3 cellular contexts compared by ENCODE assay signal in genomic region chr17:68377771-68378201, GRCh38.
TF ChIP-seq lines count a peak whose summit lies in the region.

No MANE protein-coding gene starts in this region.

TF ChIP-seq in A549, 52 proteins besides CTCF, POLR2A, EP300 and RAD21:
- TF ChIP-seq MAZ (IDR thresholded peaks at IDR 0.05; ENCODE audit: borderline replicate concordance, low read depth, low read length) (no peak), HDAC2 (IDR thresholded peaks at IDR 0.05) (no peak), PBX3 (IDR thresholded peaks at IDR 0.05) (no peak), NFE2L2 (conservative IDR thresholded peaks at IDR 0.05; ENCODE audit: low read length) (no peak), HOXA7 (CRISPR knock-in tag; IDR thresholded peaks at IDR 0.05) (no peak; the same call in 1 of the 2 replicates), MAX (IDR thresholded peaks at IDR 0.05) (no peak), ZNF302 (CRISPR knock-in tag; IDR thresholded peaks at IDR 0.05) (no peak), CHD2 (IDR thresholded peaks at IDR 0.05; ENCODE audit: low read length, partially characterized antibody) (no peak), CBX8 (IDR thresholded peaks at IDR 0.05) (no peak), JUNB (IDR thresholded peaks at IDR 0.05) (no peak)
TF ChIP-seq in A549: peak in this region for 0.

TF ChIP-seq in IMR-90, 13 proteins besides CTCF, POLR2A, EP300 and RAD21:
- no peak for TF ChIP-seq RCOR1 (IDR thresholded peaks at IDR 0.05; ENCODE audit: insufficient replicate concordance, low read length)

TF ChIP-seq in endothelial cell of umbilical vein, 7 proteins besides CTCF, POLR2A, EP300 and RAD21:
- TF ChIP-seq GATA2 (IDR thresholded peaks at IDR 0.05; ENCODE audit: insufficient read depth, insufficient read length, low read depth, low read length) = no peak
- no peak for TF ChIP-seq MAX (IDR thresholded peaks at IDR 0.05; ENCODE audit: insufficient read depth, insufficient read length)
